Comparison of ENCODE assay signal across 8 cellular contexts in the genomic region with DNA sequence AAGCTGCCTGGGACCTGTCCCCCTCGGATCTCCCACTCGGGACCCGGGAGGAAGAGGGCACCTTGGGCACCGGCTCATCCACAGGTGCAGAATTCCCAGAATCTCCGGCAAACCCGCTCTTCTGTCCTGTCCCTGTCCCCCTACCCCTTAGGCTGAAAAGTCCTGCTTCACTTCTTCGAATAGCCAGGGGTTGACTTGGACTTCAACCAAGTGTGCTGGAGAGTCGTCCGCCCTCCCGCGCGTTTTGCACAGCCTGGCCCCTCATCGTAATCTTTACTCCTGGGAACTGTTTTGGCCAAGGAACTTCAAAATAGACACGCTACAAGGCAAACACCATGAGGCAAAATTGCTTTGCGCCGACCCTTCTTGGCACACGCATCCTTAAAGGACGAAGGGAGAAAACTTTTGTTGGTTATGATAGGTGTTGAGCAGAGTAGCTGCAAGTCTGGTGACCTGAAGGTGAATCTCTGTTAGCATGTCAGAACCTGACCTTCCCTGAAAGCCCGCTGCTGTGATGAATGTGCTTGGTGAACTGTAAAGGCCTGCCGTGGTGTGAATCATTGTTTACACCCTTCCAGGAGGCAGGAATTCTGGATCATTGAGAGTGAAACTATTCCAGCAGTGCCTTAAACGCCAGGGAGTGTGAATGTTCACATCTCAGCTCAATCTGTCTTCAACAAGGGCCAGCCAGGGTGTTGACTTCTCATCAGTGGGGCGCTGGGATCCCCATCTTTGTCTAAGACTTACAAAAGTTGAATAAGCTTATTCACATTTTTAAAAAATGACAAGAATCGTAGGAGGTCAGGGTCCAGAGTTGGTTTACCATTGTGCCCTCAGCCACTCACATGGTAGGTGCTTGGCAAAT. TPM values are rescaled to one million over a fixed set of nuclear protein-coding genes. Genes with fewer than 3 reads are reported as not detected.
A peak's percentile ranks its signal among the peaks of the same experiment; 100 is the strongest.
DNase-seq lines count a peak whose midpoint lies in the region; ATAC-seq, FAIRE-seq and TF ChIP-seq lines count a peak whose summit lies in the region.

No MANE protein-coding gene starts in this region.

- 0 out of 2 replicates have a peak, but pooled peaks cover 5% of the 10 kb centered on the region for H4K20me1 ChIP-seq in HepG2 (ENCODE audit: insufficient read depth, low read length)

- BruUV-seq in HepG2 (replicated peaks; lab: Mats Ljungman, UMichigan) = TSS peak; percentile 86

- DNase-seq in DMS153 treated with DMSO at 0.1 percent for 48 hours (lab: John Stamatoyannopoulos, UW; ENCODE audit: unreplicated experiment) = peak; percentile 91
- DNase-seq in Jurkat, Clone E6-1 (ENCODE audit: low read depth, low spot score) = no peak
- DNase-seq in astrocyte of the hippocampus (ENCODE audit: low read depth, low spot score) = peak; percentile 77
- DNase-seq in HepG2 (ENCODE audit: low spot score) = peak; percentile 84
- DNase-seq in urothelium cell line (ENCODE audit: low spot score) = peak; percentile 21
- no peak for DNase-seq in KBM-7
- DNase-seq in Kasumi-1 (lab: John Stamatoyannopoulos, UW) = no peak

- H3K9me3 ChIP-seq in HepG2 (ENCODE audit: low read length) = no peaks in the 10 kb centered on the region

- no peak overlapping the region for H2AFZ ChIP-seq in HepG2 (ENCODE audit: low read length)

- TF ChIP-seq RAD21 in HepG2 (CRISPR knock-in tag; IDR thresholded peaks at IDR 0.05) = no peak

- in situ Hi-C loops in HepG2 (cut with HindIII; ENCODE audit: extremely low pct_ligation_motif_present, low pct_unique_long_range_greater_than_20kb) (no loop called here), KBM-7 (cut with MboI; ENCODE audit: low pct_unique_long_range_greater_than_20kb, low sequenced_read_pairs) (no loop called here)

- TF ChIP-seq EP300 in HepG2 (IDR thresholded peaks at IDR 0.05; ENCODE audit: low read depth in 2 of 2, low read length in 2 of 2) (peak in 1 of 2 experiments; percentile 20; a peak in 1 of 4 replicates), HepG2 (CRISPR knock-in tag; IDR thresholded peaks at IDR 0.05; ENCODE audit: borderline replicate concordance) (peak; percentile 61; the same call in 1 of the 2 replicates)

- POLR2A ChIA-PET in HepG2 (lab: Yijun Ruan, JAX) = interaction anchor here (0.6 to 5.4 kb wide), 7 partner anchors 12 to 445 kb away, joined by 3 to 85 read pairs (median 15); no protein-coding TSS in a partner anchor

- CTCF ChIA-PET in HepG2 (lab: Yijun Ruan, JAX; ENCODE audit: low intra/inter-chr PET ratio, low total read pairs) = interaction anchor here (0.9 kb wide), 1 partner anchor 30 kb away, joined by 3 read pairs; no protein-coding TSS in a partner anchor

- TF ChIP-seq CTCF in HepG2 (CRISPR knock-in tag; IDR thresholded peaks at IDR 0.05) = 0 out of 2 replicates have a peak, but pooled peaks have one; percentile 11

- WGBS in HepG2 (ENCODE audit: low lambda C conversion rate) = 4% methylated on average over 15 of the region's 23 CpGs

- H3K9ac ChIP-seq in HepG2 (ENCODE audit: insufficient read depth, low read depth, low read length) = peak overlapping the region; percentile 82

- peaks cover 0 to 3% of the 10 kb centered on the region in 2 experiments; a peak in 1 of 5 replicates for H3K27me3 ChIP-seq in HepG2 (ENCODE audit: control insufficient read depth in 1 of 2, insufficient read depth in 2 of 2, low read length in 2 of 2)

- peaks cover 38% of the 10 kb centered on the region for H3K79me2 ChIP-seq in HepG2 (ENCODE audit: insufficient read depth, low read length)

- H3K4me2 ChIP-seq in HepG2 (ENCODE audit: low read depth, low read length) = peak overlapping the region; percentile 95

- peak; percentile 67 for ATAC-seq in HepG2
- ATAC-seq in GM19455 (IDR thresholded peaks at IDR 0.05; ENCODE audit: unreplicated experiment) = no peak

- TF ChIP-seq POLR2A in HepG2 (IDR thresholded peaks at IDR 0.05; ENCODE audit: insufficient read depth in 1 of 2, low read depth in 2 of 2, low read length in 2 of 2) = no peak; a peak in 1 of 4 replicates

- peak overlapping the region; percentile 34 for H3K4me3 ChIP-seq in Jurkat, Clone E6-1 (ENCODE audit: low read length)
- peak overlapping the region; percentile 85 to 93 (median 88) for H3K4me3 ChIP-seq in HepG2 (replicated peaks in 1 of 3; ENCODE audit: insufficient read depth in 1 of 3, low read depth in 2 of 3, low read length in 3 of 3)

- FAIRE-seq in HepG2 (lab: Jason Lieb, UNC) (peak; percentile 96), urothelium cell line (lab: Jason Lieb, UNC) (no peak)

- H3K36me3 ChIP-seq in HepG2 (replicated peaks in 1 of 2; ENCODE audit: control insufficient read depth in 1 of 2, insufficient read depth in 2 of 2, low read length in 2 of 2) = no peaks in the 10 kb centered on the region; a peak in 1 of 5 replicates

- H3K4me1 ChIP-seq in HepG2 (ENCODE audit: insufficient read depth, low read length) = peaks cover 82% of the 10 kb centered on the region

- intact Hi-C loops in HepG2 (cut with micrococcal nuclease; ENCODE audit: unreplicated experiment) = loop anchor here (1.0 kb wide), 1 partner anchor 87 kb away; no protein-coding TSS in a partner anchor

- H3K27ac ChIP-seq in HepG2 (ENCODE audit: extremely low read length, insufficient read depth, low read length) = peak overlapping the region; percentile 95

TF ChIP-seq in HepG2, 621 proteins besides CTCF, POLR2A, EP300 and RAD21 (continues in another document):
- TF ChIP-seq ZNF430 (CRISPR knock-in tag; IDR thresholded peaks at IDR 0.05) (peak; percentile 40; the same call in 1 of the 2 replicates), TBX3 (IDR thresholded peaks at IDR 0.05; ENCODE audit: borderline replicate concordance) (peak; percentile 65; the same call in 1 of the 2 replicates), MATR3 (CRISPR knock-in tag; IDR thresholded peaks at IDR 0.05) (no peak), RXRB (CRISPR knock-in tag; IDR thresholded peaks at IDR 0.05; ENCODE audit: borderline replicate concordance) (peak; percentile 46), ZNF350 (CRISPR knock-in tag; IDR thresholded peaks at IDR 0.05; ENCODE audit: borderline replicate concordance, low read depth) (peak; percentile 51), ZNF232 (CRISPR knock-in tag; IDR thresholded peaks at IDR 0.05; ENCODE audit: borderline replicate concordance) (no peak), ZNF605 (CRISPR knock-in tag; IDR thresholded peaks at IDR 0.05) (peak; percentile 62; the same call in 1 of the 2 replicates), ZNF230 (CRISPR knock-in tag; IDR thresholded peaks at IDR 0.05) (peak; percentile 33; the same call in 1 of the 2 replicates)
- TF ChIP-seq, protein P1, sequence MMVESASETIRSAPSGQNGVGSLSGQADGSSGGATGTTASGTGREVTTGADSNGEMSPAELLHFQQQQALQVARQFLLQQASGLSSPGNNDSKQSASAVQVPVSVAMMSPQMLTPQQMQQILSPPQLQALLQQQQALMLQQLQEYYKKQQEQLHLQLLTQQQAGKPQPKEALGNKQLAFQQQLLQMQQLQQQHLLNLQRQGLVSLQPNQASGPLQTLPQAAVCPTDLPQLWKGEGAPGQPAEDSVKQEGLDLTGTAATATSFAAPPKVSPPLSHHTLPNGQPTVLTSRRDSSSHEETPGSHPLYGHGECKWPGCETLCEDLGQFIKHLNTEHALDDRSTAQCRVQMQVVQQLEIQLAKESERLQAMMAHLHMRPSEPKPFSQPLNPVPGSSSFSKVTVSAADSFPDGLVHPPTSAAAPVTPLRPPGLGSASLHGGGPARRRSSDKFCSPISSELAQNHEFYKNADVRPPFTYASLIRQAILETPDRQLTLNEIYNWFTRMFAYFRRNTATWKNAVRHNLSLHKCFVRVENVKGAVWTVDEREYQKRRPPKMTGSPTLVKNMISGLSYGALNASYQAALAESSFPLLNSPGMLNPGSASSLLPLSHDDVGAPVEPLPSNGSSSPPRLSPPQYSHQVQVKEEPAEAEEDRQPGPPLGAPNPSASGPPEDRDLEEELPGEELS (CRISPR knock-in tag; IDR thresholded peaks at IDR 0.05) = peak; percentile 79
- TF ChIP-seq, protein P2, sequence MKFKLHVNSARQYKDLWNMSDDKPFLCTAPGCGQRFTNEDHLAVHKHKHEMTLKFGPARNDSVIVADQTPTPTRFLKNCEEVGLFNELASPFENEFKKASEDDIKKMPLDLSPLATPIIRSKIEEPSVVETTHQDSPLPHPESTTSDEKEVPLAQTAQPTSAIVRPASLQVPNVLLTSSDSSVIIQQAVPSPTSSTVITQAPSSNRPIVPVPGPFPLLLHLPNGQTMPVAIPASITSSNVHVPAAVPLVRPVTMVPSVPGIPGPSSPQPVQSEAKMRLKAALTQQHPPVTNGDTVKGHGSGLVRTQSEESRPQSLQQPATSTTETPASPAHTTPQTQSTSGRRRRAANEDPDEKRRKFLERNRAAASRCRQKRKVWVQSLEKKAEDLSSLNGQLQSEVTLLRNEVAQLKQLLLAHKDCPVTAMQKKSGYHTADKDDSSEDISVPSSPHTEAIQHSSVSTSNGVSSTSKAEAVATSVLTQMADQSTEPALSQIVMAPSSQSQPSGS (CRISPR knock-in tag; IDR thresholded peaks at IDR 0.05) = peak; percentile 38; the same call in 1 of the 2 replicates

RNA-seq across cellular contexts. Expression of a gene that starts 0.6 kb away (rescaled TPM):
- 5.5 TPM for polyA plus RNA-seq in Jurkat, Clone E6-1 (2012; ENCODE audit: insufficient read depth, insufficient read length)
- 14.2 and 23.4 TPM in 2 replicates for total RNA-seq in HepG2 (2016; rRNA removed; fragmentation: Illumina TruSeq; extraction: Trizol)
- 38.2 and 53.3 TPM in 2 replicates for total RNA-seq in HepG2 (2016; cell fraction: cytosol; rRNA removed; fragmentation: Illumina TruSeq; extraction: Trizol; ENCODE audit: low read depth)
- total RNA-seq in HepG2 (2016; cell fraction: insoluble cytoplasmic fraction; rRNA removed; fragmentation: Illumina TruSeq; extraction: Trizol) = 13.2 and 22.4 TPM in 2 replicates
- total RNA-seq in HepG2 (2016; cell fraction: membrane; rRNA removed; fragmentation: Illumina TruSeq; extraction: Trizol) = 12.4 and 13.4 TPM in 2 replicates
- 71.0 and 73.9 TPM in 2 replicates for total RNA-seq in HepG2 (2016; cell fraction: nucleus; rRNA removed; fragmentation: Illumina TruSeq; extraction: Trizol)
- 17.1 and 22.1 TPM in 2 replicates for polyA plus RNA-seq in HepG2 (2011; rRNA removed)
- polyA plus RNA-seq in HepG2 (2011; cell fraction: cytosol; rRNA removed) = 5.9 and 10.7 TPM in 2 replicates
- 46.0 and 51.6 TPM in 2 replicates for polyA plus RNA-seq in HepG2 (2011; cell fraction: nucleus; rRNA removed)
- 17.5 and 19.8 TPM in 2 replicates for polyA plus RNA-seq in HepG2 (2012)
- polyA plus RNA-seq in HepG2 (2016; cell fraction: cytosol; fragmentation: Illumina TruSeq; extraction: Trizol; ENCODE audit: low read depth) = 0.33 and 0.40 TPM in 2 replicates
- 6.6 and 6.7 TPM in 2 replicates for polyA plus RNA-seq in HepG2 (2016; cell fraction: insoluble cytoplasmic fraction; fragmentation: Illumina TruSeq; extraction: Trizol; ENCODE audit: low read depth)
- polyA plus RNA-seq in HepG2 (2016; cell fraction: membrane; fragmentation: Illumina TruSeq; extraction: Trizol; ENCODE audit: low read depth) = 1.1 and 1.5 TPM in 2 replicates
- polyA plus RNA-seq in HepG2 (2016; cell fraction: nucleus; fragmentation: Illumina TruSeq; extraction: Trizol; ENCODE audit: insufficient read depth, low read depth) = 16.3 and 19.9 TPM in 2 replicates
- polyA minus RNA-seq in HepG2 (2011; rRNA and poly(A)+ RNA removed; ENCODE audit: low replicate concordance) = 0.12 and 96.5 TPM in 2 replicates
- polyA minus RNA-seq in HepG2 (2011; cell fraction: cytosol; rRNA and poly(A)+ RNA removed) = 28.1 and 39.1 TPM in 2 replicates
- 471 and 523 TPM in 2 replicates for polyA minus RNA-seq in HepG2 (2011; cell fraction: nucleus; rRNA and poly(A)+ RNA removed)

Comparison
In these comparisons a context has a peak if more than half of its experiments do, and no peak if none do; other contexts are left out.
1. DNase-seq: peak in DMS153 treated with DMSO at 0.1 percent for 48 hours (single experiment), astrocyte of the hippocampus (single experiment), HepG2 (single experiment) and urothelium cell line (single experiment); none in Jurkat, Clone E6-1 (single experiment), KBM-7 (single experiment) and Kasumi-1 (0 of 2).